21 cellular contexts compared by ENCODE assay signal in the genomic region with DNA sequence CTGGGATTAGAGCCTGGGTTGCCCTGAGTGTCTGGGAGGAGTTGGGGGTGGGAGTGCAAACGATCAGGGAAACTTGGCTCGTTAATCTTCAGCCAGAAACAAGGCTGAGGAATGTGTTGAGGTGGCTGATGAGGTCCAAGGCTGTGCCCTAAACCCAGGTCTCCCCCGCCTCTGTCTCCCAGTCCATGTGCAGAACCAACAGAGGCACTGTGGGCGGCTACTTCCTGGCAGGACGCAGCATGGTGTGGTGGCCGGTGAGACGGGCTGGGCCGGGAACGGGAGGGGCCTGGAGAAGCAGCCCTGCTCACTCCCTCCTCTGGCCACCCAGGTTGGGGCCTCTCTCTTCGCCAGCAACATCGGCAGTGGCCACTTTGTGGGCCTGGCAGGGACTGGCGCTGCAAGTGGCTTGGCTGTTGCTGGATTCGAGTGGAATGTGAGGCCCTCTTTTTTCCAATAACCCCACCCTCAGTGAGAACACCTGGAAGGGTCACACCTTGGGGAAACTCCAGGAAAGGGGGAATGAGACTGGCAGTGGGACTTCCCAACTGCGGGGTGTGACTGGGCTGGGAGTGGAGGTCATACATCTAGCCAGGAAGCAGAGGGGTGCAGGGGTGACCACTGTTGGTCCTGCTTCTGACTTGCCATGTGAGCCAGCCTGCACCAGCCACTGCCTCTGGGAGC. TPM values are rescaled to one million over a fixed set of nuclear protein-coding genes. Genes with fewer than 3 reads are reported as not detected.
DNase-seq lines count a peak whose midpoint lies in the region; ATAC-seq, FAIRE-seq and TF ChIP-seq lines count a peak whose summit lies in the region.
"Had no signal": no experiment of that assay in that cellular context is flagged by ENCODE, and none has a peak within 500 bp of the region (broad histone marks: within the 10 kb centered on the region; RNA-seq: fewer than 3 reads in every experiment).

No MANE protein-coding gene starts in this region.

- H3K4me3 ChIP-seq in K562 (no peak overlapping the region), small intestine (ENCODE audit: low read depth in 1 of 2, low read length in 2 of 2) (no peak overlapping the region)
- H3K4me3 ChIP-seq: adrenal gland, gastrocnemius medialis had no signal

- intact Hi-C loops in K562 (cut with micrococcal nuclease), result no loop called here

- no peak overlapping the region for H3K4me2 ChIP-seq in K562 (ENCODE audit: insufficient read depth, low read length)

- H3K27me3 ChIP-seq in K562 (ENCODE audit: control insufficient read depth in 2 of 2, insufficient read depth in 2 of 2, low read length in 2 of 2) (no peaks in the 10 kb centered on the region), small intestine (ENCODE audit: control insufficient read depth in 2 of 2, insufficient read depth in 2 of 2, low read length in 2 of 2) (no peaks in the 10 kb centered on the region)
- H3K27me3 ChIP-seq: adrenal gland had no signal

- DNase-seq in H4 (ENCODE audit: low spot score), result peak; percentile 27
- DNase-seq in K562 (ENCODE audit: extremely low read depth in 1 of 4, low spot score in 3 of 4), result peak; percentile 32 to 42 (median 38)
- peak; percentile 89 for DNase-seq in left kidney (ENCODE audit: low read depth, low spot score)
- peak; percentile 55 for DNase-seq in small intestine
- no peak for DNase-seq in NCI-H2081 treated with DMSO at 0.1 percent for 48 hours (lab: John Stamatoyannopoulos, UW)
- DNase-seq in activated CD8-positive, alpha-beta memory T cell treated with anti-CD3 and anti-CD28 coated beads, Interleukin-2, amount 50 U/mL, for 48 hours, result no peak
- no peak for DNase-seq in T-helper 1 cell
- DNase-seq: activated CD8-positive, alpha-beta memory T cell treated with anti-CD3 and anti-CD28 coated beads for 24 hours; adrenal gland; cerebellar nuclear complex; gastrocnemius medialis; NCI-H1930; NCI-H524 treated with DMSO at 0.1 percent for 48 hours; stimulated activated CD4-positive, alpha-beta T cell treated with anti-CD3 and anti-CD28 coated beads, Interleukin-12 subunit alpha, Interleukin-12 subunit beta, amount 100 ng/mL, for 4 hours; WERI-Rb-1 had no signal

- H2AFZ ChIP-seq in K562 (ENCODE audit: low read depth, low read length), result peak overlapping the region; percentile 69
- H2AFZ ChIP-seq: parathyroid adenoma had no signal

- H3K27ac ChIP-seq in K562 (ENCODE audit: extremely low read depth, low read depth, low read length) (no peak overlapping the region), small intestine (ENCODE audit: low read depth in 1 of 2, low read length in 1 of 2) (no peak overlapping the region)
- H3K27ac ChIP-seq: adrenal gland, gastrocnemius medialis, parathyroid adenoma, WERI-Rb-1 had no signal

- H4K20me1 ChIP-seq in K562 (replicated peaks; ENCODE audit: control insufficient read depth, insufficient read depth, low read length), result no peaks in the 10 kb centered on the region

- H3K36me3 ChIP-seq in K562 (ENCODE audit: control insufficient read depth, insufficient read depth, low read length) (no peaks in the 10 kb centered on the region; the same call in 1 of the 3 replicates), small intestine (ENCODE audit: control insufficient read depth in 2 of 2, insufficient read depth in 2 of 2, low read length in 2 of 2) (no peaks in the 10 kb centered on the region)
- H3K36me3 ChIP-seq: adrenal gland, gastrocnemius medialis, WERI-Rb-1 had no signal

- peak overlapping the region in 1 of 2 experiments; percentile 86; a peak in 1 of 4 replicates for H3K9ac ChIP-seq in K562 (ENCODE audit: insufficient read depth in 1 of 2, low read depth in 2 of 2, low read length in 2 of 2)
- H3K9ac ChIP-seq: parathyroid adenoma had no signal

- 28% methylated on average over 14 of the region's 14 CpGs for WGBS in K562 (ENCODE audit: insufficient coverage, low coverage, missing lambda C conversion rate)
- WGBS in small intestine, 3 donors, result 16 to 46% (median 25%) methylated on average over 14 of the region's 14 CpGs

- FAIRE-seq in K562 (lab: Jason Lieb, UNC), result no peak
- FAIRE-seq in small intestine (lab: Jason Lieb, UNC), result no peak
- FAIRE-seq: GM18507, HTR-8/SVneo had no signal

- in situ Hi-C loops in K562 (cut with MboI), result no loop called here

- H3K9me1 ChIP-seq in K562 (ENCODE audit: control insufficient read depth, insufficient read depth, low read length), result no peaks in the 10 kb centered on the region

- no peaks in the 10 kb centered on the region for H3K79me2 ChIP-seq in K562 (ENCODE audit: control insufficient read depth, insufficient read depth, low read length)
- H3K79me2 ChIP-seq: parathyroid adenoma had no signal

- H3K9me3 ChIP-seq in K562 (replicated peaks; ENCODE audit: control insufficient read depth, insufficient read depth, low read depth, low read length), result no peaks in the 10 kb centered on the region
- H3K9me3 ChIP-seq in small intestine (ENCODE audit: control insufficient read depth, low read depth), result no peaks in the 10 kb centered on the region
- H3K9me3 ChIP-seq: adrenal gland, gastrocnemius medialis had no signal

- TF ChIP-seq EP300 in K562 (IDR thresholded peaks at IDR 0.05; ENCODE audit: low read length), result no peak

- no TSS peak for BruUV-seq in K562 (replicated peaks; lab: Mats Ljungman, UMichigan)

- POLR2A ChIA-PET in K562 (lab: Yijun Ruan, JAX), result interaction anchor here (0.7 to 4.3 kb wide), 5 partner anchors 11 to 69 kb away, joined by 3 to 20 read pairs (median 3); a partner anchor contains a TSS

- TF ChIP-seq POLR2A in K562 (conservative IDR thresholded peaks at IDR 0.05), result no peak

- H3K4me1 ChIP-seq in K562 (replicated peaks in 1 of 2; ENCODE audit: control insufficient read depth in 2 of 2, insufficient read depth in 2 of 2, low read length in 2 of 2), result peaks cover 17 to 26% of the 10 kb centered on the region in 2 experiments
- peaks cover 0 to 4% of the 10 kb centered on the region in 2 donors for H3K4me1 ChIP-seq in small intestine (ENCODE audit: control insufficient read depth in 2 of 2, insufficient read depth in 1 of 2, low read depth in 1 of 2, low read length in 1 of 2)

- ATAC-seq in K562 (peak; percentile 74), HG02870 (IDR thresholded peaks at IDR 0.05; ENCODE audit: unreplicated experiment) (no peak)
- ATAC-seq: gastrocnemius medialis, Panc1 had no signal

- CTCF ChIA-PET in K562 (lab: Yijun Ruan, JAX; ENCODE audit: low intra/inter-chr PET ratio), result interaction anchor here (0.7 kb wide), 1 partner anchor 225 kb away, joined by 4 read pairs; no protein-coding TSS in a partner anchor

- no peak for TF ChIP-seq RAD21 in K562 (CRISPR knock-in tag; conservative IDR thresholded peaks at IDR 0.05 in 1 of 2, IDR thresholded peaks at IDR 0.05 in 1 of 2)

- no peak for TF ChIP-seq CTCF in K562 (IDR thresholded peaks at IDR 0.05 in 2 of 3, conservative IDR thresholded peaks at IDR 0.05 in 1 of 3; ENCODE audit: insufficient read depth in 2 of 3, low read depth in 1 of 3, low read length in 3 of 3)

RNA-seq across cellular contexts. Expression of a gene that starts 1.7 kb away (rescaled TPM):
- not detected in 2 replicates for total RNA-seq in H4 (2014; rRNA removed; shearing (Covaris generic))
- total RNA-seq in K562 (2011; cell fraction: chromatin; rRNA removed; ENCODE audit: low replicate concordance), result not detected in 2 replicates
- total RNA-seq in K562 (2011; cell fraction: nucleolus; rRNA removed), result not detected in 2 replicates
- total RNA-seq in K562 (2011; cell fraction: nucleoplasm; rRNA removed), result not detected in 2 replicates
- total RNA-seq in K562 (2014; rRNA removed) (not detected in 2 replicates), K562 (2014; rRNA removed; fragmentation: Illumina TruSeq; extraction: Trizol) (not detected in 2 replicates), K562 (2015; rRNA removed; fragmentation: Illumina TruSeq; extraction: Trizol) (not detected in 2 replicates), K562 (2021) (0.07 TPM in 1 of 2 replicates, not detected in the other)
- polyA plus RNA-seq in K562 (2011; rRNA removed) (not detected in 2 replicates), K562 (2014; fragmentation: Illumina TruSeq; extraction: Trizol) (not detected in 2 replicates), K562 (2014; fragmentation: Nextera tagmentation; extraction: Ambion mirVana) (1 to 10 TPM; 2.2 to 2.7 TPM), K562 (2014; rRNA removed) (not detected in 2 replicates), small intestine (1 to 10 TPM in 2 of 3 donors, under 1 TPM in 1; 0.81 to 1.8 (median 1.3) TPM)
- 0.03 TPM in 1 of 2 replicates, not detected in the other for polyA plus RNA-seq in K562 (2011; cell fraction: cytosol; rRNA removed)
- not detected in 2 replicates for polyA plus RNA-seq in K562 (2011; cell fraction: nucleus; rRNA removed)
- polyA plus RNA-seq in K562 (2012), result 0.56 and 2.4 TPM in 2 replicates
- polyA minus RNA-seq in K562 (2011; rRNA and poly(A)+ RNA removed), result not detected in 2 replicates
- not detected in 2 replicates for polyA minus RNA-seq in K562 (2011; cell fraction: cytosol; rRNA and poly(A)+ RNA removed)
- polyA minus RNA-seq in K562 (2011; cell fraction: nucleus; rRNA and poly(A)+ RNA removed), result not detected in 2 replicates
- total RNA-seq: gastrocnemius medialis, MCF 10A had no signal

RNA-seq across cellular contexts. Expression of a gene that starts 12.7 kb away (rescaled TPM):
- total RNA-seq in H4 (2014; rRNA removed; shearing (Covaris generic)), result 12.8 and 18.9 TPM in 2 replicates
- total RNA-seq in K562 (2011; cell fraction: chromatin; rRNA removed; ENCODE audit: low replicate concordance), result 0.44 and 0.81 TPM in 2 replicates
- 1.2 and 1.4 TPM in 2 replicates for total RNA-seq in K562 (2011; cell fraction: nucleolus; rRNA removed)
- total RNA-seq in K562 (2011; cell fraction: nucleoplasm; rRNA removed), result 0.73 and 0.92 TPM in 2 replicates
- total RNA-seq in K562 (2014; rRNA removed) (0.53 and 0.91 TPM in 2 replicates), K562 (2014; rRNA removed; fragmentation: Illumina TruSeq; extraction: Trizol) (0.11 and 0.29 TPM in 2 replicates), K562 (2015; rRNA removed; fragmentation: Illumina TruSeq; extraction: Trizol) (0.25 and 0.26 TPM in 2 replicates), K562 (2021) (0.64 and 0.85 TPM in 2 replicates)
- polyA plus RNA-seq in K562 (2011; rRNA removed) (0.04 and 0.08 TPM in 2 replicates), K562 (2014; fragmentation: Illumina TruSeq; extraction: Trizol) (0.62 and 0.73 TPM in 2 replicates), K562 (2014; fragmentation: Nextera tagmentation; extraction: Ambion mirVana) (under 1 TPM; 0.06 TPM), K562 (2014; rRNA removed) (0.19 and 0.54 TPM in 2 replicates), small intestine (10 to 100 TPM in 1 of 3 donors, 1 to 10 TPM in 2; 1.6 to 20.1 (median 7.8) TPM)
- polyA plus RNA-seq in K562 (2011; cell fraction: cytosol; rRNA removed), result 0.25 and 0.67 TPM in 2 replicates
- polyA plus RNA-seq in K562 (2011; cell fraction: nucleus; rRNA removed), result 0.22 and 0.28 TPM in 2 replicates
- polyA plus RNA-seq in K562 (2012), result 0.72 and 1.9 TPM in 2 replicates
- polyA minus RNA-seq in K562 (2011; rRNA and poly(A)+ RNA removed), result not detected in 2 replicates
- polyA minus RNA-seq in K562 (2011; cell fraction: cytosol; rRNA and poly(A)+ RNA removed), result 1.4 TPM in 1 of 2 replicates, not detected in the other
- 0.22 TPM in 1 of 2 replicates, not detected in the other for polyA minus RNA-seq in K562 (2011; cell fraction: nucleus; rRNA and poly(A)+ RNA removed)

RNA-seq across cellular contexts. Expression of a gene that starts 23.6 kb away (rescaled TPM):
- total RNA-seq in H4 (2014; rRNA removed; shearing (Covaris generic)), result 34.2 and 36.4 TPM in 2 replicates
- 95.6 and 204 TPM in 2 replicates for total RNA-seq in K562 (2011; cell fraction: chromatin; rRNA removed; ENCODE audit: low replicate concordance)
- 127 and 145 TPM in 2 replicates for total RNA-seq in K562 (2011; cell fraction: nucleolus; rRNA removed)
- 113 and 120 TPM in 2 replicates for total RNA-seq in K562 (2011; cell fraction: nucleoplasm; rRNA removed)
- total RNA-seq in K562 (2014; rRNA removed) (27.6 and 35.1 TPM in 2 replicates), K562 (2014; rRNA removed; fragmentation: Illumina TruSeq; extraction: Trizol) (15.8 and 17.8 TPM in 2 replicates), K562 (2015; rRNA removed; fragmentation: Illumina TruSeq; extraction: Trizol) (22.9 and 23.4 TPM in 2 replicates), K562 (2021) (44.1 and 49.8 TPM in 2 replicates)
- polyA plus RNA-seq in K562 (2011; rRNA removed) (46.7 and 74.1 TPM in 2 replicates), K562 (2014; fragmentation: Illumina TruSeq; extraction: Trizol) (43.2 and 54.4 TPM in 2 replicates), K562 (2014; fragmentation: Nextera tagmentation; extraction: Ambion mirVana) (under 1 TPM; 0.80 to 0.89 TPM), K562 (2014; rRNA removed) (52.8 and 54.4 TPM in 2 replicates), small intestine (10 to 100 TPM; 27.3 to 74.0 (median 29.5) TPM)
- 66.4 and 70.6 TPM in 2 replicates for polyA plus RNA-seq in K562 (2011; cell fraction: cytosol; rRNA removed)
- 343 and 373 TPM in 2 replicates for polyA plus RNA-seq in K562 (2011; cell fraction: nucleus; rRNA removed)
- polyA plus RNA-seq in K562 (2012), result 40.1 and 104 TPM in 2 replicates
- 35.6 and 38.8 TPM in 2 replicates for polyA minus RNA-seq in K562 (2011; rRNA and poly(A)+ RNA removed)
- polyA minus RNA-seq in K562 (2011; cell fraction: cytosol; rRNA and poly(A)+ RNA removed), result 36.8 and 41.0 TPM in 2 replicates
- 50.6 and 81.8 TPM in 2 replicates for polyA minus RNA-seq in K562 (2011; cell fraction: nucleus; rRNA and poly(A)+ RNA removed)

RNA-seq across cellular contexts. Expression of a gene that starts 25.3 kb away (rescaled TPM):
- 5.2 and 5.5 TPM in 2 replicates for total RNA-seq in H4 (2014; rRNA removed; shearing (Covaris generic))
- 14.5 and 27.5 TPM in 2 replicates for total RNA-seq in K562 (2011; cell fraction: chromatin; rRNA removed; ENCODE audit: low replicate concordance)
- 22.8 and 23.9 TPM in 2 replicates for total RNA-seq in K562 (2011; cell fraction: nucleolus; rRNA removed)
- 15.2 and 19.7 TPM in 2 replicates for total RNA-seq in K562 (2011; cell fraction: nucleoplasm; rRNA removed)
- total RNA-seq in K562 (2014; rRNA removed), result 10.3 and 11.8 TPM in 2 replicates
- 1.2 and 1.9 TPM in 2 replicates for total RNA-seq in K562 (2014; rRNA removed; fragmentation: Illumina TruSeq; extraction: Trizol)
- total RNA-seq in K562 (2015; rRNA removed; fragmentation: Illumina TruSeq; extraction: Trizol), result 5.0 and 6.6 TPM in 2 replicates
- 13.2 and 13.5 TPM in 2 replicates for total RNA-seq in K562 (2021)
- polyA plus RNA-seq in K562 (2011; rRNA removed), result 2.1 and 5.6 TPM in 2 replicates
- 3.3 and 7.9 TPM in 2 replicates for polyA plus RNA-seq in K562 (2011; cell fraction: cytosol; rRNA removed)
- polyA plus RNA-seq in K562 (2011; cell fraction: nucleus; rRNA removed), result 33.0 and 40.2 TPM in 2 replicates
- polyA plus RNA-seq in K562 (2012), result 8.9 and 9.6 TPM in 2 replicates
- 1.8 and 4.8 TPM in 2 replicates for polyA plus RNA-seq in K562 (2014; fragmentation: Illumina TruSeq; extraction: Trizol)
- under 1 TPM; 0.11 to 0.17 TPM for polyA plus RNA-seq in K562 (2014; fragmentation: Nextera tagmentation; extraction: Ambion mirVana)
- 8.4 and 9.5 TPM in 2 replicates for polyA plus RNA-seq in K562 (2014; rRNA removed)
- 1.6 and 2.5 TPM in 2 replicates for polyA minus RNA-seq in K562 (2011; rRNA and poly(A)+ RNA removed)
- polyA minus RNA-seq in K562 (2011; cell fraction: cytosol; rRNA and poly(A)+ RNA removed), result 4.5 and 6.8 TPM in 2 replicates
- polyA minus RNA-seq in K562 (2011; cell fraction: nucleus; rRNA and poly(A)+ RNA removed), result 5.1 and 8.1 TPM in 2 replicates
- 10 to 100 TPM; 12.3 to 20.5 (median 15.0) TPM for polyA plus RNA-seq in small intestine

RNA-seq across cellular contexts. Expression of a gene that starts 42.0 kb away (rescaled TPM):
- 0.08 TPM in 1 of 2 replicates, not detected in the other for total RNA-seq in H4 (2014; rRNA removed; shearing (Covaris generic))
- not detected in 2 replicates for total RNA-seq in K562 (2011; cell fraction: chromatin; rRNA removed; ENCODE audit: low replicate concordance)
- 0.17 TPM in 1 of 2 replicates, not detected in the other for total RNA-seq in K562 (2011; cell fraction: nucleolus; rRNA removed)
- total RNA-seq in K562 (2011; cell fraction: nucleoplasm; rRNA removed), result 0.23 TPM in 1 of 2 replicates, not detected in the other
- total RNA-seq in K562 (2014; rRNA removed) (not detected in 2 replicates), K562 (2014; rRNA removed; fragmentation: Illumina TruSeq; extraction: Trizol) (not detected in 2 replicates), K562 (2015; rRNA removed; fragmentation: Illumina TruSeq; extraction: Trizol) (not detected in 2 replicates), K562 (2021) (0.13 TPM in 1 of 2 replicates, not detected in the other)
- polyA plus RNA-seq in K562 (2011; rRNA removed) (0.03 and 0.06 TPM in 2 replicates), K562 (2014; fragmentation: Illumina TruSeq; extraction: Trizol) (0.04 and 0.07 TPM in 2 replicates), K562 (2014; fragmentation: Nextera tagmentation; extraction: Ambion mirVana) (under 1 TPM in 1 of 2 experiments, not detected in 1; 0.06 TPM), K562 (2014; rRNA removed) (not detected in 2 replicates), small intestine (under 1 TPM; 0.30 to 0.54 (median 0.45) TPM)
- polyA plus RNA-seq in K562 (2011; cell fraction: cytosol; rRNA removed), result 0.04 and 0.12 TPM in 2 replicates
- 0.04 and 0.06 TPM in 2 replicates for polyA plus RNA-seq in K562 (2011; cell fraction: nucleus; rRNA removed)
- polyA plus RNA-seq in K562 (2012), result 0.09 and 0.21 TPM in 2 replicates
- 0.03 and 0.04 TPM in 2 replicates for polyA minus RNA-seq in K562 (2011; rRNA and poly(A)+ RNA removed)
- not detected in 2 replicates for polyA minus RNA-seq in K562 (2011; cell fraction: cytosol; rRNA and poly(A)+ RNA removed)
- not detected in 2 replicates for polyA minus RNA-seq in K562 (2011; cell fraction: nucleus; rRNA and poly(A)+ RNA removed)

Comparison
In these comparisons a context has a peak if more than half of its experiments do, and no peak if none do; other contexts are left out.
1. DNase-seq: peak in H4 (single experiment), K562 (4 of 4), left kidney (single experiment) and small intestine (single experiment); none in NCI-H2081 treated with DMSO at 0.1 percent for 48 hours (single experiment), activated CD8-positive, alpha-beta memory T cell treated with anti-CD3 and anti-CD28 coated beads, Interleukin-2, amount 50 U/mL, for 48 hours (single experiment) and T-helper 1 cell (0 of 5).